ENCODE assay signal across 8 cellular contexts in genomic region chr2:70785137-70785911, GRCh38.
DNase-seq lines count a peak whose midpoint lies in the region; ATAC-seq and TF ChIP-seq lines count a peak whose summit lies in the region.

No MANE protein-coding gene starts in this region.

- H3K4me3 ChIP-seq in AG04449 (ENCODE audit: low read depth, low read length), result no peak overlapping the region

- no peak for ATAC-seq in HG03135 (IDR thresholded peaks at IDR 0.05; ENCODE audit: unreplicated experiment)

- DNase-seq in AG04449 (ENCODE audit: low read depth, low spot score), result no peak
- DNase-seq in NCI-H2196 treated with DMSO at 0.1 percent for 48 hours (lab: John Stamatoyannopoulos, UW; ENCODE audit: unreplicated experiment), result peak; percentile 1
- DNase-seq in activated CD8-positive, alpha-beta memory T cell treated with anti-CD3 and anti-CD28 coated beads for 24 hours, result peak; percentile 64
- peak; percentile 19 for DNase-seq in hepatic stellate cell (ENCODE audit: low spot score)
- peak in 2 of 3 donors; percentile 25 to 35 for DNase-seq in stimulated activated CD4-positive, alpha-beta T cell treated with anti-CD3 and anti-CD28 coated beads, TNF-alpha, amount 100 ng/mL, for 48 hours (ENCODE audit: low read depth in 3 of 3)
- no peak for DNase-seq in GF-D8 (lab: John Stamatoyannopoulos, UW)

- peak; percentile 41 for TF ChIP-seq CTCF in AG04449 (IDR thresholded peaks at IDR 0.05; ENCODE audit: insufficient read depth, low read length, missing control alignments)
- TF ChIP-seq CTCF in GM12873 (IDR thresholded peaks at IDR 0.05; ENCODE audit: insufficient read depth, low read depth, low read length, missing control alignments), result peak; percentile 60

- POLR2A ChIA-PET in AG04449 (lab: Yijun Ruan, JAX), result interaction anchor here (0.7 kb wide), 1 partner anchor 19 kb away, joined by 5 read pairs; no protein-coding TSS in a partner anchor

- CTCF ChIA-PET in AG04449 (lab: Yijun Ruan, JAX), result interaction anchor here (0.6 to 1.4 kb wide), 4 partner anchors 10 to 288 kb away, joined by 3 to 6 read pairs (median 3); no protein-coding TSS in a partner anchor

Comparison
In these comparisons a context has a peak if more than half of its experiments do, and no peak if none do; other contexts are left out.
1. DNase-seq: peak in NCI-H2196 treated with DMSO at 0.1 percent for 48 hours (single experiment), activated CD8-positive, alpha-beta memory T cell treated with anti-CD3 and anti-CD28 coated beads for 24 hours (single experiment), hepatic stellate cell (single experiment) and stimulated activated CD4-positive, alpha-beta T cell treated with anti-CD3 and anti-CD28 coated beads, TNF-alpha, amount 100 ng/mL, for 48 hours (2 of 3); none in AG04449 (single experiment) and GF-D8 (single experiment).